15 cellular contexts compared by ENCODE assay signal in the genomic region with DNA sequence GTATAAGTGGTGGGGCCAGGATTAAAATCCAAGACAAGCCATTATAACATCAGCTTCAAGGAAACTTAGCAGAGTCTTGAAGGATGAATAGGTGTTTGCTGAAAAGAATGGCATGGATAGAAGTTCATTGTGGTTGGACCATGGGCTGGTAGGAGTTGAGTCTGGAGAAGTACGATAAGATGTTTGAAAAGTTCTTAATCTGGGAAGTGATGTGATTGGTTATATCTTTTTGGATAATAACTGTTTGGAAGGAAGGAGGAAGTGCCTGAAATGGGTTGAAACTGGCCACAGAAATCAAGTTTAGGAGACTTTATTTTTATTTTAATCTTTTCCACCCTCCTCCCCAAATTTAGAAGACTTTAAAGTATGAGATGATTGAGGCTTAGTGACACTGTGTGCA. TPM values are rescaled to one million over a fixed set of nuclear protein-coding genes. Genes with fewer than 3 reads are reported as not detected.
DNase-seq lines count a peak whose midpoint lies in the region; ATAC-seq and TF ChIP-seq lines count a peak whose summit lies in the region.
"Had no signal": no experiment of that assay in that cellular context is flagged by ENCODE, and none has a peak within 500 bp of the region (broad histone marks: within the 10 kb centered on the region; RNA-seq: fewer than 3 reads in every experiment).

No MANE protein-coding gene starts in this region.

- H3K27me3 Mint-ChIP-seq in activated CD4-positive, alpha-beta T cell treated with anti-CD3 and anti-CD28 coated beads for 36 hours: no peaks in the 10 kb centered on the region
- H3K27me3 Mint-ChIP-seq in activated CD8-positive, alpha-beta T cell treated with anti-CD3 and anti-CD28 coated beads, Interleukin-2, amount 10 ng/mL, durations not matched to agents 7 days and 5 days (ENCODE audit: low read depth): no peaks in the 10 kb centered on the region
- H3K27me3 Mint-ChIP-seq in mesothelial cell of epicardium (ENCODE audit: low read depth): no peaks in the 10 kb centered on the region

- H3K4me3 Mint-ChIP-seq in activated CD4-positive, alpha-beta T cell treated with anti-CD3 and anti-CD28 coated beads for 36 hours: no peak overlapping the region
- H3K4me3 Mint-ChIP-seq in activated CD8-positive, alpha-beta T cell treated with anti-CD3 and anti-CD28 coated beads, Interleukin-2, amount 10 ng/mL, durations not matched to agents 7 days and 5 days: no peak overlapping the region
- H3K4me3 Mint-ChIP-seq in mesothelial cell of epicardium: no peak overlapping the region

- no peak overlapping the region for H2AFZ ChIP-seq in Karpas-422 (ENCODE audit: low read length)
- H2AFZ ChIP-seq: PC-9 had no signal

- no peak for TF ChIP-seq CTCF in mesothelial cell of epicardium (IDR thresholded peaks at IDR 0.05; ENCODE audit: unreplicated experiment)

- H3K9ac ChIP-seq in Karpas-422 (ENCODE audit: low read length): no peak overlapping the region

- peaks cover 36% of the 10 kb centered on the region for H3K4me1 ChIP-seq in Karpas-422 (ENCODE audit: low read length)

- H4K20me1 ChIP-seq in Karpas-422 (ENCODE audit: insufficient read depth, low read depth, low read length): peaks cover 4% of the 10 kb centered on the region; the same call in 1 of the 2 replicates

- peaks cover 66% of the 10 kb centered on the region for H3K36me3 ChIP-seq in Karpas-422 (ENCODE audit: insufficient read depth, low read length)

- no peak for ATAC-seq in activated CD4-positive, alpha-beta T cell treated with anti-CD3 and anti-CD28 coated beads for 36 hours
- ATAC-seq in activated CD8-positive, alpha-beta T cell treated with anti-CD3 and anti-CD28 coated beads, Interleukin-2, amount 10 ng/mL, durations not matched to agents 7 days and 5 days: no peak

- peaks cover 40% of the 10 kb centered on the region for H3K4me1 Mint-ChIP-seq in activated CD4-positive, alpha-beta T cell treated with anti-CD3 and anti-CD28 coated beads for 36 hours
- peaks cover 30% of the 10 kb centered on the region for H3K4me1 Mint-ChIP-seq in activated CD8-positive, alpha-beta T cell treated with anti-CD3 and anti-CD28 coated beads, Interleukin-2, amount 10 ng/mL, durations not matched to agents 7 days and 5 days (ENCODE audit: low read depth)
- H3K4me1 Mint-ChIP-seq in mesothelial cell of epicardium: peaks cover 24% of the 10 kb centered on the region

- peaks cover 64% of the 10 kb centered on the region for H3K36me3 Mint-ChIP-seq in activated CD4-positive, alpha-beta T cell treated with anti-CD3 and anti-CD28 coated beads for 36 hours (ENCODE audit: low read depth)
- H3K36me3 Mint-ChIP-seq in activated CD8-positive, alpha-beta T cell treated with anti-CD3 and anti-CD28 coated beads, Interleukin-2, amount 10 ng/mL, durations not matched to agents 7 days and 5 days (ENCODE audit: low read depth): peaks cover 62% of the 10 kb centered on the region
- H3K36me3 Mint-ChIP-seq in mesothelial cell of epicardium: peaks cover 43% of the 10 kb centered on the region

- no peaks in the 10 kb centered on the region for H3K27me3 ChIP-seq in Karpas-422 (ENCODE audit: low read length)

- H3K4me3 ChIP-seq in Karpas-422 (ENCODE audit: low read length): no peak overlapping the region
- H3K4me3 ChIP-seq: HAP-1, PC-9 had no signal

- DNase-seq in activated CD4-positive, alpha-beta T cell treated with anti-CD3 and anti-CD28 coated beads for 36 hours: no peak
- no peak for DNase-seq in activated CD4-positive, alpha-beta T cell treated with anti-CD3 and anti-CD28 coated beads for 4 hours
- DNase-seq in Karpas-422 (no peak), mesothelial cell of epicardium (ENCODE audit: low spot score in 2 of 2, unreplicated experiment in 2 of 2) (no peak), NCI-H128 (lab: John Stamatoyannopoulos, UW; ENCODE audit: unreplicated experiment) (no peak), hepatic stellate cell (ENCODE audit: low spot score) (no peak), substantia nigra (lab: John Stamatoyannopoulos, UW) (no peak)
- no peak for DNase-seq in activated CD8-positive, alpha-beta T cell treated with anti-CD3 and anti-CD28 coated beads, Interleukin-2, amount 10 ng/mL, durations not matched to agents 7 days and 5 days
- DNase-seq: 8988T, DND-41, IMR-90, NCI-H1436, NCI-H510A, PC-9 had no signal

- intact Hi-C loops in activated CD4-positive, alpha-beta T cell treated with anti-CD3 and anti-CD28 coated beads for 36 hours (cut with DNase I, micrococcal nuclease): loop anchor here in 1 of 2 experiments (10.0 kb wide), 1 partner anchor 363 kb away; no protein-coding TSS in a partner anchor

- peak overlapping the region; percentile 23 for H3K27ac Mint-ChIP-seq in activated CD4-positive, alpha-beta T cell treated with anti-CD3 and anti-CD28 coated beads for 36 hours
- peak overlapping the region; percentile 3 for H3K27ac Mint-ChIP-seq in activated CD8-positive, alpha-beta T cell treated with anti-CD3 and anti-CD28 coated beads, Interleukin-2, amount 10 ng/mL, durations not matched to agents 7 days and 5 days
- H3K27ac Mint-ChIP-seq in mesothelial cell of epicardium: peak overlapping the region; percentile 26

- no peaks in the 10 kb centered on the region for H3K9me3 Mint-ChIP-seq in activated CD4-positive, alpha-beta T cell treated with anti-CD3 and anti-CD28 coated beads for 36 hours (ENCODE audit: low read depth)
- H3K9me3 Mint-ChIP-seq in activated CD8-positive, alpha-beta T cell treated with anti-CD3 and anti-CD28 coated beads, Interleukin-2, amount 10 ng/mL, durations not matched to agents 7 days and 5 days (ENCODE audit: insufficient read depth): no peaks in the 10 kb centered on the region
- no peaks in the 10 kb centered on the region for H3K9me3 Mint-ChIP-seq in mesothelial cell of epicardium

- no peaks in the 10 kb centered on the region for H3K9me3 ChIP-seq in Karpas-422 (ENCODE audit: low read length)
- H3K9me3 ChIP-seq: HAP-1 had no signal

- H3K4me2 ChIP-seq in Karpas-422 (ENCODE audit: low read depth, low read length, poor library complexity, severe bottlenecking): no peak overlapping the region
- H3K4me2 ChIP-seq: PC-9 had no signal

- POLR2A ChIA-PET in activated CD4-positive, alpha-beta T cell treated with anti-CD3 and anti-CD28 coated beads for 36 hours (lab: Charles Lee): no interaction called here
- POLR2A ChIA-PET in activated CD8-positive, alpha-beta T cell treated with anti-CD3 and anti-CD28 coated beads, Interleukin-2, amount 10 ng/mL, durations not matched to agents 7 days and 5 days (lab: Charles Lee): no interaction called here

- no peaks in the 10 kb centered on the region for H3K9me2 ChIP-seq in Karpas-422 (replicated peaks; ENCODE audit: insufficient read depth, low read length)

- H3K79me2 ChIP-seq in Karpas-422 (ENCODE audit: low read length): peaks cover 73% of the 10 kb centered on the region

- CTCF ChIA-PET in activated CD4-positive, alpha-beta T cell treated with anti-CD3 and anti-CD28 coated beads for 36 hours (lab: Charles Lee): interaction anchor here (0.6 to 0.7 kb wide), 3 partner anchors 120 to 480 kb away, joined by 3 to 4 read pairs (median 3); no protein-coding TSS in a partner anchor
- CTCF ChIA-PET in activated CD8-positive, alpha-beta T cell treated with anti-CD3 and anti-CD28 coated beads, Interleukin-2, amount 10 ng/mL, durations not matched to agents 7 days and 5 days (lab: Charles Lee): no interaction called here

- 0 out of 2 replicates have a peak overlapping the region, but pooled peaks have one; percentile 18 for H3K27ac ChIP-seq in Karpas-422 (ENCODE audit: low read length)
- no peak overlapping the region for H3K27ac ChIP-seq in substantia nigra (ENCODE audit: low read depth, low read length, poor library complexity, severe bottlenecking)
- H3K27ac ChIP-seq: PC-9 had no signal

RNA-seq across cellular contexts. Expression of a gene that starts 4.9 kb away (rescaled TPM):
- total RNA-seq in activated CD4-positive, alpha-beta T cell treated with anti-CD3 and anti-CD28 coated beads for 36 hours: 10 to 100 TPM; 64.1 to 76.9 TPM
- total RNA-seq in Karpas-422 (2014; rRNA removed; shearing (Covaris generic); ENCODE audit: low replicate concordance): 53.4 and 72.8 TPM in 2 replicates
- 10 to 100 TPM; 54.6 to 54.9 TPM for total RNA-seq in activated CD8-positive, alpha-beta T cell treated with anti-CD3 and anti-CD28 coated beads, Interleukin-2, amount 10 ng/mL, durations not matched to agents 7 days and 5 days
- total RNA-seq in mesothelial cell of epicardium: 66.4 to 69.5 TPM (median 69.4 TPM) in 3 replicates

RNA-seq across cellular contexts. Expression of a gene that starts 16.8 kb away (rescaled TPM):
- total RNA-seq in activated CD4-positive, alpha-beta T cell treated with anti-CD3 and anti-CD28 coated beads for 36 hours: 1 to 10 TPM in 1 of 2 experiments, under 1 TPM in 1; 0.63 to 1.3 TPM
- total RNA-seq in Karpas-422 (2014; rRNA removed; shearing (Covaris generic); ENCODE audit: low replicate concordance): 0.47 and 2.2 TPM in 2 replicates
- total RNA-seq in activated CD8-positive, alpha-beta T cell treated with anti-CD3 and anti-CD28 coated beads, Interleukin-2, amount 10 ng/mL, durations not matched to agents 7 days and 5 days: under 1 TPM; 0.60 to 0.63 TPM
- total RNA-seq in mesothelial cell of epicardium: 0.78 to 1.1 TPM (median 0.78 TPM) in 3 replicates

RNA-seq across cellular contexts. Expression of a gene that starts 26.9 kb away (rescaled TPM):
- under 1 TPM; 0.39 to 0.67 TPM for total RNA-seq in activated CD4-positive, alpha-beta T cell treated with anti-CD3 and anti-CD28 coated beads for 36 hours
- total RNA-seq in Karpas-422 (2014; rRNA removed; shearing (Covaris generic); ENCODE audit: low replicate concordance): not detected in 2 replicates
- under 1 TPM; 0.08 TPM for total RNA-seq in activated CD8-positive, alpha-beta T cell treated with anti-CD3 and anti-CD28 coated beads, Interleukin-2, amount 10 ng/mL, durations not matched to agents 7 days and 5 days
- 1.2 to 1.3 TPM (median 1.2 TPM) in 3 replicates for total RNA-seq in mesothelial cell of epicardium
- total RNA-seq: IMR-90 had no signal

RNA-seq across cellular contexts. Expression of a gene that starts 41.0 kb away (rescaled TPM):
- total RNA-seq in activated CD4-positive, alpha-beta T cell treated with anti-CD3 and anti-CD28 coated beads for 36 hours: under 1 TPM; 0.07 to 0.09 TPM
- 0.22 TPM in 1 of 2 replicates, not detected in the other for total RNA-seq in Karpas-422 (2014; rRNA removed; shearing (Covaris generic); ENCODE audit: low replicate concordance)
- total RNA-seq in activated CD8-positive, alpha-beta T cell treated with anti-CD3 and anti-CD28 coated beads, Interleukin-2, amount 10 ng/mL, durations not matched to agents 7 days and 5 days: not detected
- 1.1 to 1.6 TPM (median 1.5 TPM) in 3 replicates for total RNA-seq in mesothelial cell of epicardium
- total RNA-seq: IMR-90 had no signal

RNA-seq across cellular contexts. Expression of a gene that starts 54.4 kb away (rescaled TPM):
- not detected for total RNA-seq in activated CD4-positive, alpha-beta T cell treated with anti-CD3 and anti-CD28 coated beads for 36 hours
- total RNA-seq in Karpas-422 (2014; rRNA removed; shearing (Covaris generic); ENCODE audit: low replicate concordance): not detected in 2 replicates
- not detected for total RNA-seq in activated CD8-positive, alpha-beta T cell treated with anti-CD3 and anti-CD28 coated beads, Interleukin-2, amount 10 ng/mL, durations not matched to agents 7 days and 5 days
- 8.4 to 11.1 TPM (median 10.9 TPM) in 3 replicates for total RNA-seq in mesothelial cell of epicardium
- total RNA-seq: IMR-90 had no signal
